In genomic region chr3:194688946-194689345, GRCh38 we compare ENCODE assay signal across 10 cellular contexts. TPM values are rescaled to one million over a fixed set of nuclear protein-coding genes. Genes with fewer than 3 reads are reported as not detected.
DNase-seq lines count a peak whose midpoint lies in the region; ATAC-seq and TF ChIP-seq lines count a peak whose summit lies in the region.
"Had no signal": no experiment of that assay in that cellular context is flagged by ENCODE, and none has a peak within 500 bp of the region (broad histone marks: within the 10 kb centered on the region; RNA-seq: fewer than 3 reads in every experiment).

No MANE protein-coding gene starts in this region.

- no peak for ATAC-seq in lower lobe of right lung
- no peak for ATAC-seq in GM19463 (IDR thresholded peaks at IDR 0.05; ENCODE audit: unreplicated experiment)

- H3K27me3 ChIP-seq in lower lobe of right lung (ENCODE audit: low read depth) (peaks cover 5% of the 10 kb centered on the region), tibial nerve (peaks cover 0 to 20% of the 10 kb centered on the region in 2 donors)

- TF ChIP-seq EP300 in tibial nerve (IDR thresholded peaks at IDR 0.05): no peak

- H3K27ac ChIP-seq in lower lobe of right lung (peak overlapping the region; percentile 88), tibial nerve (peak overlapping the region in 3 of 4 donors; percentile 15 to 71 (median 52))

- TF ChIP-seq CTCF in lower lobe of right lung (IDR thresholded peaks at IDR 0.05): no peak
- no peak for TF ChIP-seq CTCF in tibial nerve (IDR thresholded peaks at IDR 0.05)

- H3K4me1 ChIP-seq in lower lobe of right lung: peaks cover 61% of the 10 kb centered on the region
- peaks cover 0 to 63% (median 23%) of the 10 kb centered on the region in 4 donors for H3K4me1 ChIP-seq in tibial nerve

- H3K36me3 ChIP-seq in lower lobe of right lung (no peaks in the 10 kb centered on the region), tibial nerve (no peaks in the 10 kb centered on the region)

- 66 to 67% methylated on average over 6 of the region's 6 CpGs for WGBS in tibial nerve, 2 donors

- peaks cover 6% of the 10 kb centered on the region for H3K27me3 Mint-ChIP-seq in activated naive CD4-positive, alpha-beta T cell treated with anti-CD3 and anti-CD28 coated beads, Interleukin-2, amount 50 U/mL, for 24 hours
- H3K27me3 Mint-ChIP-seq in activated T-helper 2 cell treated with anti-CD3 and anti-CD28 coated beads, Interferon-gamma antibody, Interleukin-2, Interleukin-4, amounts not matched to agents 10 μg/mL and 5 μg/mL and 100 μg/mL, durations not matched to agents 14 hours and 24 hours and 36 hours (ENCODE audit: low read depth): peaks cover 39% of the 10 kb centered on the region

- H3K36me3 Mint-ChIP-seq in activated naive CD4-positive, alpha-beta T cell treated with anti-CD3 and anti-CD28 coated beads, Interleukin-2, amount 50 U/mL, for 24 hours: no peaks in the 10 kb centered on the region
- H3K36me3 Mint-ChIP-seq in activated T-helper 2 cell treated with anti-CD3 and anti-CD28 coated beads, Interferon-gamma antibody, Interleukin-2, Interleukin-4, amounts not matched to agents 10 μg/mL and 5 μg/mL and 100 μg/mL, durations not matched to agents 14 hours and 24 hours and 36 hours (ENCODE audit: low read depth): peaks cover 3% of the 10 kb centered on the region

- H3K4me1 Mint-ChIP-seq in activated naive CD4-positive, alpha-beta T cell treated with anti-CD3 and anti-CD28 coated beads, Interleukin-2, amount 50 U/mL, for 24 hours: peaks cover 50% of the 10 kb centered on the region
- H3K4me1 Mint-ChIP-seq in activated T-helper 2 cell treated with anti-CD3 and anti-CD28 coated beads, Interferon-gamma antibody, Interleukin-2, Interleukin-4, amounts not matched to agents 10 μg/mL and 5 μg/mL and 100 μg/mL, durations not matched to agents 14 hours and 24 hours and 36 hours (ENCODE audit: low read depth): peaks cover 28% of the 10 kb centered on the region

- no peaks in the 10 kb centered on the region for H3K9me3 Mint-ChIP-seq in activated naive CD4-positive, alpha-beta T cell treated with anti-CD3 and anti-CD28 coated beads, Interleukin-2, amount 50 U/mL, for 24 hours
- no peaks in the 10 kb centered on the region for H3K9me3 Mint-ChIP-seq in activated T-helper 2 cell treated with anti-CD3 and anti-CD28 coated beads, Interferon-gamma antibody, Interleukin-2, Interleukin-4, amounts not matched to agents 10 μg/mL and 5 μg/mL and 100 μg/mL, durations not matched to agents 14 hours and 24 hours and 36 hours

- no peak for TF ChIP-seq POLR2A in tibial nerve (IDR thresholded peaks at IDR 0.05)

- no peak overlapping the region for H3K27ac Mint-ChIP-seq in activated naive CD4-positive, alpha-beta T cell treated with anti-CD3 and anti-CD28 coated beads, Interleukin-2, amount 50 U/mL, for 24 hours
- no peak overlapping the region for H3K27ac Mint-ChIP-seq in activated T-helper 2 cell treated with anti-CD3 and anti-CD28 coated beads, Interferon-gamma antibody, Interleukin-2, Interleukin-4, amounts not matched to agents 10 μg/mL and 5 μg/mL and 100 μg/mL, durations not matched to agents 14 hours and 24 hours and 36 hours

- H3K9me3 ChIP-seq in lower lobe of right lung: no peaks in the 10 kb centered on the region
- no peaks in the 10 kb centered on the region for H3K9me3 ChIP-seq in tibial nerve

- H3K4me3 ChIP-seq in lower lobe of right lung (peak overlapping the region; percentile 84), tibial nerve (peak overlapping the region in 2 of 4 donors; percentile 15 to 60)

- intact Hi-C loops in activated T-helper 2 cell treated with anti-CD3 and anti-CD28 coated beads, Interferon-gamma antibody, Interleukin-2, Interleukin-4, amounts not matched to agents 10 μg/mL and 5 μg/mL and 100 μg/mL, durations not matched to agents 14 hours and 24 hours and 36 hours (cut with micrococcal nuclease): loop anchor here (5.0 to 10.0 kb wide), 4 partner anchors 292 to 826 kb away; partner anchors contain the start of genes ACAP2 and GP5
- intact Hi-C loops in lower lobe of right lung (cut with DNase I): loop anchor here (10.0 kb wide), 2 partner anchors 416 to 576 kb away; no protein-coding TSS in a partner anchor

- no peak for DNase-seq in activated naive CD4-positive, alpha-beta T cell treated with Interleukin-2 at 50 U/mL for 16 hours
- DNase-seq in activated T-helper 2 cell treated with anti-CD3 and anti-CD28 coated beads, Interferon-gamma antibody, Interleukin-2, Interleukin-4, amounts not matched to agents 10 μg/mL and 5 μg/mL and 100 μg/mL, durations not matched to agents 14 hours and 24 hours and 36 hours (ENCODE audit: low spot score): no peak
- DNase-seq in lower lobe of right lung: no peak
- DNase-seq in tibial nerve (ENCODE audit: low spot score in 2 of 2): no peak
- DNase-seq in NCI-H446 treated with DMSO at 0.1 percent for 48 hours (lab: John Stamatoyannopoulos, UW): no peak
- DNase-seq in DMS79 treated with DMSO at 0.1 percent for 48 hours (lab: John Stamatoyannopoulos, UW): no peak
- DNase-seq: cortex of kidney, NCI-H524 treated with DMSO at 0.1 percent for 48 hours had no signal

- peak overlapping the region; percentile 67 for H3K4me3 Mint-ChIP-seq in activated naive CD4-positive, alpha-beta T cell treated with anti-CD3 and anti-CD28 coated beads, Interleukin-2, amount 50 U/mL, for 24 hours
- H3K4me3 Mint-ChIP-seq in activated T-helper 2 cell treated with anti-CD3 and anti-CD28 coated beads, Interferon-gamma antibody, Interleukin-2, Interleukin-4, amounts not matched to agents 10 μg/mL and 5 μg/mL and 100 μg/mL, durations not matched to agents 14 hours and 24 hours and 36 hours (ENCODE audit: low read depth): peak overlapping the region; percentile 52

RNA-seq across cellular contexts. Expression of gene FAM43A, which starts 3.3 kb away (rescaled TPM):
- 6.9 and 7.0 TPM in 2 replicates for total RNA-seq in activated T-helper 2 cell treated with anti-CD3 and anti-CD28 coated beads, Interferon-gamma antibody, Interleukin-2, Interleukin-4, amounts not matched to agents 10 μg/mL and 5 μg/mL and 100 μg/mL, durations not matched to agents 14 hours and 24 hours and 36 hours
- total RNA-seq in lower lobe of right lung (12.9 TPM), tibial nerve (10 to 100 TPM; 19.8 to 47.7 (median 35.8) TPM)

RNA-seq across cellular contexts. Expression of gene LSG1, which starts 17.0 kb away (rescaled TPM):
- total RNA-seq in activated T-helper 2 cell treated with anti-CD3 and anti-CD28 coated beads, Interferon-gamma antibody, Interleukin-2, Interleukin-4, amounts not matched to agents 10 μg/mL and 5 μg/mL and 100 μg/mL, durations not matched to agents 14 hours and 24 hours and 36 hours: 52.8 and 53.6 TPM in 2 replicates
- 40.9 TPM for total RNA-seq in lower lobe of right lung
- 10 to 100 TPM; 24.9 to 64.5 (median 39.3) TPM for total RNA-seq in tibial nerve

RNA-seq across cellular contexts. Expression of gene TMEM44, which starts 55.7 kb away (rescaled TPM):
- total RNA-seq in activated T-helper 2 cell treated with anti-CD3 and anti-CD28 coated beads, Interferon-gamma antibody, Interleukin-2, Interleukin-4, amounts not matched to agents 10 μg/mL and 5 μg/mL and 100 μg/mL, durations not matched to agents 14 hours and 24 hours and 36 hours: 9.3 and 9.4 TPM in 2 replicates
- total RNA-seq in lower lobe of right lung (22.7 TPM), tibial nerve (10 to 100 TPM; 14.9 to 17.4 (median 16.5) TPM)
